Comparison of ENCODE assay signal across 9 cellular contexts in the genomic region with DNA sequence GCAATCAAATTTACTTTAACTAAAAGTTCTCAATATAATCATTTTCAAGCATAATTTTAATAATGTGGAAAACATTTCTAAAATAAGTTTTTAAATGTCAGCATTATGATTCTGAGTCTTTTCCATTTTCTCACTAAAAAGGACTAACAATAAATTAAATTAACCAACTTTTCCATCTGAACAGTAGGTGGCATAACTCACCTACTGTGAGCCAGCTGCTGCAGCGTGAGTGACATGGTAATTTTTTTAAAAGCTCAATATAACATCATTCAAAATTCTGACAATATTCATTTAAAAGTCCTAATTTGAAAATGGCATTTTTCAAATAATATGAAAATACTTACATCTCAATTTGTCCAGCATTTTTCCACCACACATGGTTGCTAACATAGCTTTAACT.
DNase-seq lines count a peak whose midpoint lies in the region; ATAC-seq and TF ChIP-seq lines count a peak whose summit lies in the region.
"Had no signal": no experiment of that assay in that cellular context is flagged by ENCODE, and none has a peak within 500 bp of the region (broad histone marks: within the 10 kb centered on the region; RNA-seq: fewer than 3 reads in every experiment).

No MANE protein-coding gene starts in this region.

- no peaks in the 10 kb centered on the region for H3K36me3 ChIP-seq in DOHH2 (ENCODE audit: control insufficient read depth, low read length)
- no peaks in the 10 kb centered on the region for H3K36me3 ChIP-seq in WERI-Rb-1

- H3K4me3 ChIP-seq in DOHH2 (ENCODE audit: low read length) (no peak overlapping the region), WERI-Rb-1 (ENCODE audit: low read depth, low read length) (no peak overlapping the region)

- no peak overlapping the region for H3K27ac Mint-ChIP-seq in immature natural killer cell
- H3K27ac Mint-ChIP-seq: activated B cell treated with CpG ODN at 0.5 μM for 24 hours had no signal

- no peaks in the 10 kb centered on the region for H3K79me2 ChIP-seq in DOHH2 (ENCODE audit: control insufficient read depth, low read length)

- H3K9me3 ChIP-seq in DOHH2 (ENCODE audit: control insufficient read depth, insufficient read depth, low read length) (no peaks in the 10 kb centered on the region), WERI-Rb-1 (ENCODE audit: severe bottlenecking) (no peaks in the 10 kb centered on the region)

- ATAC-seq in GM18511 (IDR thresholded peaks at IDR 0.05; ENCODE audit: unreplicated experiment): no peak

- H3K36me3 Mint-ChIP-seq in immature natural killer cell: no peaks in the 10 kb centered on the region

- H3K27ac ChIP-seq in DOHH2 (ENCODE audit: low read depth, low read length): no peak overlapping the region
- no peak overlapping the region for H3K27ac ChIP-seq in WERI-Rb-1

- peaks cover 8% of the 10 kb centered on the region for H3K4me1 ChIP-seq in DOHH2 (ENCODE audit: control insufficient read depth, low read length)

- no peaks in the 10 kb centered on the region for H4K20me1 ChIP-seq in DOHH2 (ENCODE audit: control insufficient read depth, insufficient read depth, low read depth, low read length)

- H3K27me3 ChIP-seq in DOHH2 (ENCODE audit: control insufficient read depth, low read length): no peaks in the 10 kb centered on the region
- no peaks in the 10 kb centered on the region for H3K27me3 ChIP-seq in WERI-Rb-1 (ENCODE audit: insufficient read depth, low read depth, severe bottlenecking)

- H3K4me1 Mint-ChIP-seq in immature natural killer cell: no peaks in the 10 kb centered on the region

- no peaks in the 10 kb centered on the region for H3K9me2 ChIP-seq in DOHH2 (replicated peaks; ENCODE audit: control insufficient read depth, low read length)

- H3K27me3 Mint-ChIP-seq in immature natural killer cell (ENCODE audit: low read depth in 3 of 3): no peaks in the 10 kb centered on the region
- H3K27me3 Mint-ChIP-seq: activated B cell treated with CpG ODN at 0.5 μM for 24 hours had no signal

- no peak overlapping the region for H3K4me2 ChIP-seq in DOHH2 (ENCODE audit: low read length)

- no peaks in the 10 kb centered on the region for H3F3A ChIP-seq in DOHH2 (ENCODE audit: control insufficient read depth, insufficient read depth)

- H3K9me3 Mint-ChIP-seq in immature natural killer cell: no peaks in the 10 kb centered on the region
- H3K9me3 Mint-ChIP-seq: activated B cell treated with CpG ODN at 0.5 μM for 24 hours had no signal

- TF ChIP-seq CTCF in DOHH2 (IDR thresholded peaks at IDR 0.05; ENCODE audit: low read depth, low read length, poor library complexity, severe bottlenecking): peak; percentile 63
- TF ChIP-seq CTCF in WERI-Rb-1 (IDR thresholded peaks at IDR 0.05; ENCODE audit: low read depth, low read length): peak; percentile 36; the same call in 1 of the 2 replicates

- no peak overlapping the region for H3K4me3 Mint-ChIP-seq in immature natural killer cell
- H3K4me3 Mint-ChIP-seq: activated B cell treated with CpG ODN at 0.5 μM for 24 hours had no signal

- DNase-seq in KG1 (lab: John Stamatoyannopoulos, UW): peak; percentile 9
- DNase-seq in WERI-Rb-1: no peak
- DNase-seq in immature natural killer cell: peak in 2 of 3 donors; percentile 18 to 21
- DNase-seq in activated effector memory CD4-positive, alpha-beta T cell treated with anti-CD3 and anti-CD28 coated beads, Interleukin-2, amount 50 U/mL, for 16 hours: no peak
- DNase-seq in HuH-7.5 (ENCODE audit: low spot score): no peak
- no peak for DNase-seq in activated naive CD4-positive, alpha-beta T cell treated with Interleukin-2 at 50 U/mL for 16 hours
- DNase-seq: activated B cell treated with CpG ODN at 0.5 μM for 24 hours had no signal

Comparison
In these comparisons a context has a peak if more than half of its experiments do, and no peak if none do; other contexts are left out.
1. DNase-seq: peak in KG1 (single experiment) and immature natural killer cell (2 of 3); none in WERI-Rb-1 (single experiment), activated effector memory CD4-positive, alpha-beta T cell treated with anti-CD3 and anti-CD28 coated beads, Interleukin-2, amount 50 U/mL, for 16 hours (single experiment), HuH-7.5 (single experiment) and activated naive CD4-positive, alpha-beta T cell treated with Interleukin-2 at 50 U/mL for 16 hours (single experiment).